31 cellular contexts compared by ENCODE assay signal in genomic region chr15:67156834-67157233, GRCh38.
DNase-seq lines count a peak whose midpoint lies in the region; ATAC-seq and TF ChIP-seq lines count a peak whose summit lies in the region.
"Had no signal": no experiment of that assay in that cellular context is flagged by ENCODE, and none has a peak within 500 bp of the region (broad histone marks: within the 10 kb centered on the region; RNA-seq: fewer than 3 reads in every experiment).

No MANE protein-coding gene starts in this region.

- H3K27ac ChIP-seq in left ventricle myocardium inferior (replicated peaks), result peak overlapping the region; percentile 57
- peak overlapping the region in 3 of 10 donors; percentile 31 to 62 (median 61) for H3K27ac ChIP-seq in heart right ventricle
- H3K27ac ChIP-seq in colonic mucosa, result no peak overlapping the region
- H3K27ac ChIP-seq: C4-2B, parathyroid adenoma, thoracic aorta had no signal

- H3K27me3 Mint-ChIP-seq in activated CD8-positive, alpha-beta T cell treated with anti-CD3 and anti-CD28 coated beads for 36 hours, result no peaks in the 10 kb centered on the region
- H3K27me3 Mint-ChIP-seq: activated CD4-positive, alpha-beta T cell treated with anti-CD3 and anti-CD28 coated beads, Interleukin-2, amount 10 ng/mL, durations not matched to agents 24 days and 14 days; activated CD8-positive, alpha-beta memory T cell treated with anti-CD3 and anti-CD28 coated beads, Interleukin-2, amount 10 ng/mL, durations not matched to agents 7 days and 5 days; activated naive CD4-positive, alpha-beta T cell treated with anti-CD3 and anti-CD28 coated beads, Interleukin-2, amount 10 ng/mL, durations not matched to agents 7 days and 5 days; stimulated activated naive CD8-positive, alpha-beta T cell treated with anti-CD3 and anti-CD28 coated beads, Interleukin-15, Interleukin-2, amounts not matched to agents 100 ng/mL and 50 ng/mL, for 24 hours had no signal

- whole genome bisulfite sequencing in heart right ventricle, 2 donors, result 98% methylated on average over 3 of the region's 3 CpGs

- no peak overlapping the region for H3K4me3 ChIP-seq in left ventricle myocardium inferior
- H3K4me3 ChIP-seq in heart right ventricle, result no peak overlapping the region
- H3K4me3 ChIP-seq in colonic mucosa, result no peak overlapping the region
- H3K4me3 ChIP-seq: right atrium auricular region, smooth muscle cell, thoracic aorta, uterus had no signal

- H3K4me1 Mint-ChIP-seq in activated CD8-positive, alpha-beta T cell treated with anti-CD3 and anti-CD28 coated beads for 36 hours (ENCODE audit: low read depth), result peaks cover 29% of the 10 kb centered on the region

- ATAC-seq in heart right ventricle, result no peak
- ATAC-seq in activated CD8-positive, alpha-beta T cell treated with anti-CD3 and anti-CD28 coated beads for 36 hours, result peak; percentile 51
- ATAC-seq: activated CD8-positive, alpha-beta memory T cell treated with anti-CD3 and anti-CD28 coated beads, Interleukin-2, amount 10 ng/mL, durations not matched to agents 7 days and 5 days; HepG2; left lobe of liver had no signal

- H3K36me3 ChIP-seq in left ventricle myocardium inferior, result no peaks in the 10 kb centered on the region
- H3K36me3 ChIP-seq in heart right ventricle, result no peaks in the 10 kb centered on the region
- H3K36me3 ChIP-seq in colonic mucosa, result no peaks in the 10 kb centered on the region
- H3K36me3 ChIP-seq: right atrium auricular region, thoracic aorta, uterus had no signal

- no peaks in the 10 kb centered on the region for H3K9me3 ChIP-seq in left ventricle myocardium inferior (replicated peaks)
- H3K9me3 ChIP-seq in heart right ventricle, result no peaks in the 10 kb centered on the region
- no peaks in the 10 kb centered on the region for H3K9me3 ChIP-seq in colonic mucosa
- H3K9me3 ChIP-seq: right atrium auricular region, thoracic aorta, uterus had no signal

- no peak overlapping the region for H3K4me3 Mint-ChIP-seq in activated CD8-positive, alpha-beta T cell treated with anti-CD3 and anti-CD28 coated beads for 36 hours
- H3K4me3 Mint-ChIP-seq: activated CD4-positive, alpha-beta T cell treated with anti-CD3 and anti-CD28 coated beads, Interleukin-2, amount 10 ng/mL, durations not matched to agents 24 days and 14 days; activated CD8-positive, alpha-beta memory T cell treated with anti-CD3 and anti-CD28 coated beads, Interleukin-2, amount 10 ng/mL, durations not matched to agents 7 days and 5 days; activated naive CD4-positive, alpha-beta T cell treated with anti-CD3 and anti-CD28 coated beads, Interleukin-2, amount 10 ng/mL, durations not matched to agents 7 days and 5 days; neural crest cell; stimulated activated naive CD8-positive, alpha-beta T cell treated with anti-CD3 and anti-CD28 coated beads, Interleukin-15, Interleukin-2, amounts not matched to agents 100 ng/mL and 50 ng/mL, for 24 hours had no signal

- peaks cover 18% of the 10 kb centered on the region for H3K36me3 Mint-ChIP-seq in activated CD8-positive, alpha-beta T cell treated with anti-CD3 and anti-CD28 coated beads for 36 hours (ENCODE audit: low read depth)

- intact Hi-C loops in left ventricle myocardium inferior (cut with micrococcal nuclease), result no loop called here
- intact Hi-C loops in heart right ventricle (cut with DNase I), result no loop called here
- intact Hi-C loops in activated CD8-positive, alpha-beta T cell treated with anti-CD3 and anti-CD28 coated beads for 36 hours (cut with micrococcal nuclease), result no loop called here
- intact Hi-C loops in colonic mucosa (cut with DNase I), result no loop called here

- TF ChIP-seq CTCF in left ventricle myocardium inferior (IDR thresholded peaks at IDR 0.05; ENCODE audit: borderline replicate concordance) (no peak), heart right ventricle (IDR thresholded peaks at IDR 0.05) (no peak), colonic mucosa (IDR thresholded peaks at IDR 0.05) (no peak)
- TF ChIP-seq CTCF in activated CD8-positive, alpha-beta T cell treated with anti-CD3 and anti-CD28 coated beads for 36 hours (IDR thresholded peaks at IDR 0.05), result no peak

- DNase-seq in left ventricle myocardium inferior, result no peak
- no peak for DNase-seq in heart right ventricle
- DNase-seq in activated CD8-positive, alpha-beta T cell treated with anti-CD3 and anti-CD28 coated beads for 36 hours, result no peak
- DNase-seq in mesenteric fat pad (ENCODE audit: low spot score), result peak; percentile 20
- no peak for DNase-seq in dermis blood vessel endothelial cell
- no peak for DNase-seq in NCI-H1092 (lab: John Stamatoyannopoulos, UW)
- DNase-seq in colonic mucosa, result no peak
- DNase-seq: activated CD8-positive, alpha-beta memory T cell treated with anti-CD3 and anti-CD28 coated beads, Interleukin-2, amount 10 ng/mL, durations not matched to agents 7 days and 5 days; activated naive CD4-positive, alpha-beta T cell treated with anti-CD3 and anti-CD28 coated beads, Interleukin-2, amount 10 ng/mL, durations not matched to agents 7 days and 5 days; activated T-cell treated with anti-CD3 and anti-CD28 coated beads, Interleukin-2, amount 50 U/mL, for 48 hours; DMS79; effector CD4-positive, alpha-beta T cell; Karpas-422; mesenchymal stem cell; NCI-H1417 treated with DMSO at 0.1 percent for 48 hours; NCI-H2029 treated with DMSO at 0.1 percent for 48 hours; NCI-H2227 treated with DMSO at 0.1 percent for 48 hours; NCI-H526 treated with DMSO at 0.1 percent for 48 hours; SIG-M5; T-helper 9 cell; uterus had no signal

- H3K4me1 ChIP-seq in left ventricle myocardium inferior (peaks cover 54% of the 10 kb centered on the region), heart right ventricle (peaks cover 0 to 46% (median 32%) of the 10 kb centered on the region in 9 donors), colonic mucosa (peaks cover 6% of the 10 kb centered on the region)

- H3K27me3 ChIP-seq in left ventricle myocardium inferior (ENCODE audit: low read depth) (no peaks in the 10 kb centered on the region), heart right ventricle (no peaks in the 10 kb centered on the region), colonic mucosa (no peaks in the 10 kb centered on the region)
- H3K27me3 ChIP-seq: right atrium auricular region, uterus had no signal

- no peak overlapping the region for H3K9ac ChIP-seq in colonic mucosa (ENCODE audit: low read depth in 2 of 2, low read length in 2 of 2)
- H3K9ac ChIP-seq: parathyroid adenoma had no signal

- no peak overlapping the region for H3K27ac Mint-ChIP-seq in activated CD8-positive, alpha-beta T cell treated with anti-CD3 and anti-CD28 coated beads for 36 hours
- H3K27ac Mint-ChIP-seq: activated CD8-positive, alpha-beta memory T cell treated with anti-CD3 and anti-CD28 coated beads, Interleukin-2, amount 10 ng/mL, durations not matched to agents 7 days and 5 days; activated naive CD4-positive, alpha-beta T cell treated with anti-CD3 and anti-CD28 coated beads, Interleukin-2, amount 10 ng/mL, durations not matched to agents 7 days and 5 days; stimulated activated naive CD8-positive, alpha-beta T cell treated with anti-CD3 and anti-CD28 coated beads, Interleukin-15, Interleukin-2, amounts not matched to agents 100 ng/mL and 50 ng/mL, for 24 hours had no signal

- no peaks in the 10 kb centered on the region for H3K9me3 Mint-ChIP-seq in activated CD8-positive, alpha-beta T cell treated with anti-CD3 and anti-CD28 coated beads for 36 hours

- POLR2A ChIA-PET in activated CD8-positive, alpha-beta T cell treated with anti-CD3 and anti-CD28 coated beads for 36 hours (lab: Charles Lee), result no interaction called here

- CTCF ChIA-PET in activated CD8-positive, alpha-beta T cell treated with anti-CD3 and anti-CD28 coated beads for 36 hours (lab: Charles Lee), result no interaction called here
